In genomic region chr12:52214421-52214802, GRCh38 we compare ENCODE assay signal across 15 cellular contexts. TPM values are rescaled to one million over a fixed set of nuclear protein-coding genes. Genes with fewer than 3 reads are reported as not detected.
DNase-seq lines count a peak whose midpoint lies in the region; ATAC-seq and TF ChIP-seq lines count a peak whose summit lies in the region.
"Had no signal": no experiment of that assay in that cellular context is flagged by ENCODE, and none has a peak within 500 bp of the region (broad histone marks: within the 10 kb centered on the region; RNA-seq: fewer than 3 reads in every experiment).

No MANE protein-coding gene starts in this region.

- intact Hi-C loops in sigmoid colon (cut with DNase I), result loop anchor here (5.0 kb wide), 1 partner anchor 113 kb away; no protein-coding TSS in a partner anchor

- no peak for TF ChIP-seq EP300 in sigmoid colon (IDR thresholded peaks at IDR 0.05)

- in situ Hi-C loops in GM13976 (cut with MboI; ENCODE audit: low sequenced_read_pairs, unreplicated experiment), result no loop called here

- no peak for TF ChIP-seq POLR2A in sigmoid colon (IDR thresholded peaks at IDR 0.05)

- TF ChIP-seq CTCF in GM13976 (IDR thresholded peaks at IDR 0.05; ENCODE audit: borderline replicate concordance, control extremely low read depth, extremely low read depth, insufficient read depth, missing control alignments) (no peak), RWPE1 (conservative IDR thresholded peaks at IDR 0.05; ENCODE audit: low read depth) (no peak), epithelial cell of proximal tubule (conservative IDR thresholded peaks at IDR 0.05; ENCODE audit: low read depth, low read length) (peak; percentile 11), sigmoid colon (IDR thresholded peaks at IDR 0.05) (no peak)

- H3K4me1 ChIP-seq in sigmoid colon, result no peaks in the 10 kb centered on the region

- DNase-seq in GM13976 (ENCODE audit: low spot score) (peak; percentile 26), RWPE1 (ENCODE audit: low spot score) (no peak), epithelial cell of proximal tubule (ENCODE audit: low read depth) (no peak), sigmoid colon (peak; percentile 56)
- DNase-seq in stimulated activated naive CD4-positive, alpha-beta T cell treated with Interleukin-2 at 50 U/mL for 16 hours (lab: John Stamatoyannopoulos, UW), result no peak
- DNase-seq in activated CD4-positive, alpha-beta T cell treated with anti-CD3 and anti-CD28 coated beads, Interleukin-2, amount 50 U/mL, for 1 hour, result no peak
- DNase-seq: activated naive CD4-positive, alpha-beta T cell treated with anti-CD3 and anti-CD28 coated beads, Interleukin-2, amount 50 U/mL, for 16 hours; central memory CD4-positive, alpha-beta T cell; mammary epithelial cell; natural killer cell; NCI-H774; substantia nigra had no signal

- peaks cover 0 to 2% (median 0%) of the 10 kb centered on the region in 3 donors for H3K27me3 ChIP-seq in sigmoid colon
- H3K27me3 ChIP-seq: gastrocnemius medialis had no signal

- CTCF ChIA-PET in RWPE1 (lab: Yijun Ruan, JAX), result interaction anchor here (0.6 to 1.0 kb wide), 4 partner anchors 9 to 98 kb away, joined by 3 to 4 read pairs (median 4); no protein-coding TSS in a partner anchor

- POLR2A ChIA-PET in RWPE1 (lab: Yijun Ruan, JAX; ENCODE audit: low non-redundant PET), result no interaction called here

- ATAC-seq in GM21381 (IDR thresholded peaks at IDR 0.05; ENCODE audit: unreplicated experiment), result no peak

- no peaks in the 10 kb centered on the region for H3K36me3 ChIP-seq in sigmoid colon
- H3K36me3 ChIP-seq: gastrocnemius medialis had no signal

- H3K4me3 ChIP-seq in epithelial cell of proximal tubule (ENCODE audit: low read depth, low read length), result no peak overlapping the region
- H3K4me3 ChIP-seq in sigmoid colon, result no peak overlapping the region
- H3K4me3 ChIP-seq: gastrocnemius medialis had no signal

- 70 to 85% methylated on average over 3 of the region's 3 CpGs for WGBS in sigmoid colon, 2 donors

- H3K27ac ChIP-seq in RWPE1, result peak overlapping the region; percentile 78
- H3K27ac ChIP-seq in sigmoid colon, result no peak overlapping the region
- H3K27ac ChIP-seq: C4-2B, gastrocnemius medialis had no signal

- no peaks in the 10 kb centered on the region for H3K9me3 ChIP-seq in sigmoid colon
- H3K9me3 ChIP-seq: gastrocnemius medialis had no signal

RNA-seq across cellular contexts. Expression of gene KRT7, which starts 18.6 kb away (rescaled TPM):
- 495 and 768 TPM in 2 replicates for total RNA-seq in epithelial cell of proximal tubule
- 1 to 10 TPM in 1 of 4 donors, under 1 TPM in 1, not detected in 2; 0.27 to 3.2 TPM for total RNA-seq in sigmoid colon
- polyA plus RNA-seq in sigmoid colon, result 10 to 100 TPM in 1 of 3 donors, 1 to 10 TPM in 2; 1.2 to 12.0 (median 2.4) TPM

RNA-seq across cellular contexts. Expression of gene KRT80, which starts 22.6 kb away (rescaled TPM):
- total RNA-seq in epithelial cell of proximal tubule (18.0 and 32.1 TPM in 2 replicates), sigmoid colon (not detected)
- under 1 TPM in 2 of 3 donors, not detected in 1; under 0.01 to 0.34 TPM for polyA plus RNA-seq in sigmoid colon
- total RNA-seq: natural killer cell had no signal

Comparison
In these comparisons a context has a peak if more than half of its experiments do, and no peak if none do; other contexts are left out.
1. DNase-seq: peak in GM13976 (single experiment) and sigmoid colon (single experiment); none in RWPE1 (single experiment), epithelial cell of proximal tubule (single experiment), stimulated activated naive CD4-positive, alpha-beta T cell treated with Interleukin-2 at 50 U/mL for 16 hours (single experiment) and activated CD4-positive, alpha-beta T cell treated with anti-CD3 and anti-CD28 coated beads, Interleukin-2, amount 50 U/mL, for 1 hour (single experiment).
2. RNA of gene KRT7, which starts 18.6 kb away (total RNA-seq): 495 to 768 TPM in epithelial cell of proximal tubule; 0.27 to 3.2 TPM in sigmoid colon; every median in the first group is over 100 times any median in the second.
3. RNA of gene KRT80, which starts 22.6 kb away (total RNA-seq): 18.0 to 32.1 TPM in epithelial cell of proximal tubule; not detected in sigmoid colon; every median in the first group is over 10 times any median in the second.